10 cellular contexts compared by ENCODE assay signal in genomic region chr20:16518068-16518783, GRCh38. TPM values are rescaled to one million over a fixed set of nuclear protein-coding genes. Genes with fewer than 3 reads are reported as not detected.
DNase-seq lines count a peak whose midpoint lies in the region; ATAC-seq, FAIRE-seq and TF ChIP-seq lines count a peak whose summit lies in the region.
"Had no signal": no experiment of that assay in that cellular context is flagged by ENCODE, and none has a peak within 500 bp of the region (broad histone marks: within the 10 kb centered on the region; RNA-seq: fewer than 3 reads in every experiment).

No MANE protein-coding gene starts in this region.

- POLR2A ChIA-PET in activated CD4-positive, alpha-beta memory T cell treated with anti-CD3 and anti-CD28 coated beads for 36 hours (lab: Charles Lee), result no interaction called here

- H3K27me3 Mint-ChIP-seq in CD14-positive monocyte (ENCODE audit: low read depth in 3 of 3), result peaks cover 0 to 2% (median 1%) of the 10 kb centered on the region in 3 donors
- no peaks in the 10 kb centered on the region for H3K27me3 Mint-ChIP-seq in activated CD4-positive, alpha-beta memory T cell treated with anti-CD3 and anti-CD28 coated beads for 36 hours
- H3K27me3 Mint-ChIP-seq: naive B cell had no signal

- CTCF ChIA-PET in activated CD4-positive, alpha-beta memory T cell treated with anti-CD3 and anti-CD28 coated beads for 36 hours (lab: Charles Lee), result interaction anchor here (0.5 to 4.3 kb wide), 4 partner anchors 9 to 304 kb away, joined by 3 to 35 read pairs (median 4); no protein-coding TSS in a partner anchor

- H3K9me3 Mint-ChIP-seq in CD14-positive monocyte, result no peaks in the 10 kb centered on the region
- no peaks in the 10 kb centered on the region for H3K9me3 Mint-ChIP-seq in activated CD4-positive, alpha-beta memory T cell treated with anti-CD3 and anti-CD28 coated beads for 36 hours

- no peak overlapping the region for H3K4me3 ChIP-seq in left ventricle myocardium inferior
- H3K4me3 ChIP-seq in small intestine (ENCODE audit: low read depth in 1 of 2, low read length in 2 of 2), result no peak overlapping the region
- H3K4me3 ChIP-seq: SJSA1 had no signal

- H3K4me3 Mint-ChIP-seq in CD14-positive monocyte, result no peak overlapping the region
- H3K4me3 Mint-ChIP-seq in activated CD4-positive, alpha-beta memory T cell treated with anti-CD3 and anti-CD28 coated beads for 36 hours, result no peak overlapping the region
- H3K4me3 Mint-ChIP-seq: naive B cell had no signal

- H3K27ac Mint-ChIP-seq in CD14-positive monocyte, result peak overlapping the region in 1 of 7 donors; percentile 70
- H3K27ac Mint-ChIP-seq in activated CD4-positive, alpha-beta memory T cell treated with anti-CD3 and anti-CD28 coated beads for 36 hours, result no peak overlapping the region

- ATAC-seq in GM18868 (IDR thresholded peaks at IDR 0.05; ENCODE audit: unreplicated experiment) (peak; percentile 68), HG03469 (IDR thresholded peaks at IDR 0.05; ENCODE audit: unreplicated experiment) (no peak)

- no peak overlapping the region for H3K27ac ChIP-seq in left ventricle myocardium inferior (replicated peaks)
- no peak overlapping the region for H3K27ac ChIP-seq in small intestine (ENCODE audit: low read depth in 1 of 2, low read length in 1 of 2)
- H3K27ac ChIP-seq: SJSA1 had no signal

- H3K36me3 ChIP-seq in left ventricle myocardium inferior, result no peaks in the 10 kb centered on the region
- H3K36me3 ChIP-seq in small intestine (ENCODE audit: control insufficient read depth in 2 of 2, insufficient read depth in 2 of 2, low read length in 2 of 2), result no peaks in the 10 kb centered on the region
- H3K36me3 ChIP-seq: SJSA1 had no signal

- H3K4me1 Mint-ChIP-seq in CD14-positive monocyte, result peaks cover 40% of the 10 kb centered on the region
- no peaks in the 10 kb centered on the region for H3K4me1 Mint-ChIP-seq in activated CD4-positive, alpha-beta memory T cell treated with anti-CD3 and anti-CD28 coated beads for 36 hours (ENCODE audit: low read depth)

- FAIRE-seq in small intestine (lab: Jason Lieb, UNC), result peak; percentile 41

- 76 to 82% (median 80%) methylated on average over 12 of the region's 12 CpGs for WGBS in small intestine, 3 donors

- peaks cover 3 to 9% of the 10 kb centered on the region in 2 donors for H3K36me3 Mint-ChIP-seq in CD14-positive monocyte
- H3K36me3 Mint-ChIP-seq in activated CD4-positive, alpha-beta memory T cell treated with anti-CD3 and anti-CD28 coated beads for 36 hours, result peaks cover 13% of the 10 kb centered on the region

- H3K9me3 ChIP-seq in left ventricle myocardium inferior (replicated peaks) (no peaks in the 10 kb centered on the region), small intestine (ENCODE audit: control insufficient read depth, low read depth) (no peaks in the 10 kb centered on the region)
- H3K9me3 ChIP-seq: SJSA1 had no signal

- TF ChIP-seq CTCF in CD14-positive monocyte (IDR thresholded peaks at IDR 0.05), result peak; percentile 59
- TF ChIP-seq CTCF in left ventricle myocardium inferior (IDR thresholded peaks at IDR 0.05; ENCODE audit: borderline replicate concordance), result peak; percentile 68

- intact Hi-C loops in CD14-positive monocyte (cut with micrococcal nuclease) (no loop called here), left ventricle myocardium inferior (cut with micrococcal nuclease) (loop anchor here (10.0 kb wide), 1 partner anchor 247 kb away; no protein-coding TSS in a partner anchor)
- intact Hi-C loops in activated CD4-positive, alpha-beta memory T cell treated with anti-CD3 and anti-CD28 coated beads for 36 hours (cut with micrococcal nuclease), result loop anchor here (1.0 to 2.0 kb wide), 2 partner anchors 57 to 243 kb away; no protein-coding TSS in a partner anchor

- no peaks in the 10 kb centered on the region for H3K27me3 ChIP-seq in left ventricle myocardium inferior (ENCODE audit: low read depth)
- H3K27me3 ChIP-seq in small intestine (ENCODE audit: control insufficient read depth in 2 of 2, insufficient read depth in 2 of 2, low read length in 2 of 2), result no peaks in the 10 kb centered on the region
- H3K27me3 ChIP-seq: SJSA1 had no signal

- H3K4me1 ChIP-seq in left ventricle myocardium inferior (no peaks in the 10 kb centered on the region), small intestine (ENCODE audit: control insufficient read depth in 2 of 2, insufficient read depth in 1 of 2, low read depth in 1 of 2, low read length in 1 of 2) (no peaks in the 10 kb centered on the region)
- H3K4me1 ChIP-seq: SJSA1 had no signal

- DNase-seq in CD14-positive monocyte (ENCODE audit: low spot score) (no peak), NCI-H2081 treated with DMSO at 0.1 percent for 48 hours (lab: John Stamatoyannopoulos, UW) (peak; percentile 47), left ventricle myocardium inferior (no peak), small intestine (peak; percentile 75), OCI-M2 (lab: John Stamatoyannopoulos, UW; ENCODE audit: unreplicated experiment) (no peak)
- peak; percentile 37 for DNase-seq in activated CD4-positive, alpha-beta memory T cell treated with anti-CD3 and anti-CD28 coated beads for 36 hours
- DNase-seq: naive B cell had no signal

RNA-seq across cellular contexts. Expression of gene KIF16B, which starts 55.0 kb away (rescaled TPM):
- polyA plus RNA-seq in CD14-positive monocyte, result 1 to 10 TPM in 1 of 2 donors, under 1 TPM in 1; 0.89 to 2.8 TPM
- 1 to 10 TPM; 7.7 to 7.9 TPM for total RNA-seq in activated CD4-positive, alpha-beta memory T cell treated with anti-CD3 and anti-CD28 coated beads for 36 hours
- 16.4 TPM for total RNA-seq in left ventricle myocardium inferior
- 10 to 100 TPM; 12.4 to 46.7 (median 27.6) TPM for polyA plus RNA-seq in small intestine

Comparison
In these comparisons a context has a peak if more than half of its experiments do, and no peak if none do; other contexts are left out.
1. DNase-seq: peak in NCI-H2081 treated with DMSO at 0.1 percent for 48 hours (single experiment), activated CD4-positive, alpha-beta memory T cell treated with anti-CD3 and anti-CD28 coated beads for 36 hours (single experiment) and small intestine (single experiment); none in CD14-positive monocyte (single experiment), left ventricle myocardium inferior (single experiment) and OCI-M2 (single experiment).
2. intact Hi-C loops: an anchor here in activated CD4-positive, alpha-beta memory T cell treated with anti-CD3 and anti-CD28 coated beads for 36 hours (1.0 to 2.0 kb wide) and left ventricle myocardium inferior (10.0 kb wide); none called in CD14-positive monocyte.